Comparison of ENCODE assay signal across 10 cellular contexts in the genomic region with DNA sequence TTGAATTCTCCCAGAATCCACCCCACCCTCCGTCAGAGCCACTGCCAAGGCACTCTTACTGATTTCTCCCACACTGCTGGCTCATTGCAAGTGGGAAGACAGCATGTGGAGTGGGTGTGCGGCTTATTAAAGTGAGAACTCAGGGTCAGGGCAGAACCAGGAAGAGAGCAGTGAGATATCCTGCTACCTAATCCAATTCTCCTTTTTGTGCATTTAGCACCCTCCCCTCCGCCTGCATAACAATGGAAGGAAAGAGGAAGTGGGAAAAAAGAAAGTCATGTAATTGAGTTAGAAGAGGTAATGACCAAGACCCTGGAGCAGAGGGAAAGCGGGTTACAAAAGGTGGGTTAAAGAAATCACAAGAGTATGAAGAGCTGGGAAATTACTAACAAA. TPM values are rescaled to one million over a fixed set of nuclear protein-coding genes. Genes with fewer than 3 reads are reported as not detected.
DNase-seq lines count a peak whose midpoint lies in the region; ATAC-seq and TF ChIP-seq lines count a peak whose summit lies in the region.
"Had no signal": no experiment of that assay in that cellular context is flagged by ENCODE, and none has a peak within 500 bp of the region (broad histone marks: within the 10 kb centered on the region; RNA-seq: fewer than 3 reads in every experiment).

No MANE protein-coding gene starts in this region.

- no peaks in the 10 kb centered on the region for H3K27me3 ChIP-seq in Panc1 (ENCODE audit: control insufficient read depth, insufficient read depth, low read length)
- no peaks in the 10 kb centered on the region for H3K27me3 ChIP-seq in neutrophil
- H3K27me3 ChIP-seq: adrenal gland had no signal

- BruUV-seq in Panc1 (replicated peaks; lab: Mats Ljungman, UMichigan): no TSS peak

- CTCF ChIA-PET in Panc1 (lab: Charles Lee): interaction anchor here (0.6 kb wide), 1 partner anchor 22 kb away, joined by 7 read pairs; no protein-coding TSS in a partner anchor

- intact Hi-C loops in Panc1 (cut with micrococcal nuclease; ENCODE audit: unreplicated experiment): no loop called here

- H3K27ac ChIP-seq in Panc1 (ENCODE audit: low read length) (peak overlapping the region; percentile 84), neutrophil (peak overlapping the region; percentile 80)
- H3K27ac ChIP-seq: SK-N-MC had no signal

- in situ Hi-C loops in Panc1 (cut with HindIII; ENCODE audit: low pct_unique_long_range_greater_than_20kb, low sequenced_read_pairs): no loop called here

- POLR2A ChIA-PET in Panc1 (lab: Charles Lee): no interaction called here

- TF ChIP-seq CTCF in Panc1 (IDR thresholded peaks at IDR 0.05) (no peak), fibroblast of mammary gland (conservative IDR thresholded peaks at IDR 0.05; ENCODE audit: control insufficient read depth, insufficient read depth, low read depth, low read length) (no peak), neutrophil (IDR thresholded peaks at IDR 0.05) (no peak)

- H3K36me3 ChIP-seq in Panc1 (ENCODE audit: control insufficient read depth, insufficient read depth, low read length): no peaks in the 10 kb centered on the region
- H3K36me3 ChIP-seq in neutrophil: no peaks in the 10 kb centered on the region
- H3K36me3 ChIP-seq: adrenal gland had no signal

- DNase-seq in ELF-1 (ENCODE audit: low read depth, low spot score) (peak; percentile 62), Panc1 (ENCODE audit: low read depth, low spot score) (no peak), fibroblast of mammary gland (ENCODE audit: low read depth) (peak; percentile 13)

- peaks cover 27% of the 10 kb centered on the region for H3K4me1 ChIP-seq in Panc1 (ENCODE audit: control insufficient read depth, insufficient read depth, low read length)
- H3K4me1 ChIP-seq in neutrophil (ENCODE audit: control insufficient read depth in 1 of 2, insufficient read depth in 1 of 2, low read depth in 1 of 2, low read length in 1 of 2): peaks cover 24 to 27% of the 10 kb centered on the region in 2 experiments

- H3K9me3 ChIP-seq in Panc1 (ENCODE audit: control insufficient read depth, insufficient read depth, low read depth, low read length) (no peaks in the 10 kb centered on the region), neutrophil (no peaks in the 10 kb centered on the region)
- H3K9me3 ChIP-seq: adrenal gland had no signal

- ATAC-seq in Panc1 (peak; percentile 43), HG03432 (IDR thresholded peaks at IDR 0.05; ENCODE audit: unreplicated experiment) (no peak), GM19397 (IDR thresholded peaks at IDR 0.05; ENCODE audit: unreplicated experiment) (no peak), HG02884 (IDR thresholded peaks at IDR 0.05; ENCODE audit: unreplicated experiment) (no peak), GM18520 (IDR thresholded peaks at IDR 0.05; ENCODE audit: unreplicated experiment) (no peak)

- H3K4me3 ChIP-seq in Panc1 (ENCODE audit: low read depth in 2 of 2, low read length in 2 of 2): peak overlapping the region in 1 of 2 experiments; percentile 25; a peak in 2 of 4 replicates
- no peak overlapping the region for H3K4me3 ChIP-seq in fibroblast of mammary gland (ENCODE audit: control insufficient read depth, low read depth, low read length)
- peak overlapping the region; percentile 5 to 13 for H3K4me3 ChIP-seq in neutrophil (ENCODE audit: low read depth in 1 of 2, low read length in 1 of 2)
- H3K4me3 ChIP-seq: adrenal gland, SK-N-MC had no signal

RNA-seq across cellular contexts. Expression of a gene that starts 27.8 kb away (rescaled TPM):
- total RNA-seq in Panc1 (2021; ENCODE audit: unreplicated experiment): 73.9 TPM
- 60.1 TPM for polyA plus RNA-seq in Panc1 (2012; ENCODE audit: insufficient read length)
